Comparison of ENCODE assay signal across 17 cellular contexts in genomic region chr12:2190896-2191533, GRCh38.
DNase-seq lines count a peak whose midpoint lies in the region; FAIRE-seq and TF ChIP-seq lines count a peak whose summit lies in the region.
"Had no signal": no experiment of that assay in that cellular context is flagged by ENCODE, and none has a peak within 500 bp of the region (broad histone marks: within the 10 kb centered on the region; RNA-seq: fewer than 3 reads in every experiment).

No MANE protein-coding gene starts in this region.

- H2BK12ac ChIP-seq in H1 (ENCODE audit: low read depth, low read length) (peak overlapping the region; percentile 100), neuronal stem cell (ENCODE audit: low read length) (peak overlapping the region; percentile 18)

- H3K23me2 ChIP-seq in H1 (ENCODE audit: low read depth, low read length): peaks cover 5% of the 10 kb centered on the region

- H4K91ac ChIP-seq in H1 (replicated peaks; ENCODE audit: insufficient read length, low read length) (peak overlapping the region; percentile 99), neuronal stem cell (ENCODE audit: low read depth, low read length, poor library complexity) (peak overlapping the region; percentile 98)

- H2AFZ ChIP-seq in OCI-LY1 (ENCODE audit: low read length) (no peak overlapping the region), H1 (ENCODE audit: low read length) (no peak overlapping the region), neuronal stem cell (ENCODE audit: low read length) (no peak overlapping the region)

- peak overlapping the region; percentile 31; the same call in 1 of the 2 replicates for H4K8ac ChIP-seq in H1 (ENCODE audit: extremely low read depth, insufficient read depth, low read length)
- H4K8ac ChIP-seq in neuronal stem cell (ENCODE audit: low read depth, low read length): no peak overlapping the region

- no peak overlapping the region for H4K5ac ChIP-seq in H1 (ENCODE audit: insufficient read length, low read depth, low read length)

- no peak overlapping the region for H3K9ac ChIP-seq in OCI-LY1 (ENCODE audit: low read length)
- H3K9ac ChIP-seq in H1 (replicated peaks in 1 of 4; ENCODE audit: extremely low read depth in 1 of 4, low read depth in 3 of 4, low read length in 3 of 4): no peak overlapping the region
- H3K9ac ChIP-seq in neuronal stem cell (ENCODE audit: low read depth, low read length, poor library complexity): no peak overlapping the region

- no peak for FAIRE-seq in H1 (lab: Jason Lieb, UNC)
- FAIRE-seq: A549 had no signal

- no peaks in the 10 kb centered on the region for H4K20me1 ChIP-seq in OCI-LY1 (ENCODE audit: insufficient read depth, low read length)
- no peaks in the 10 kb centered on the region for H4K20me1 ChIP-seq in H1 (replicated peaks in 1 of 2; ENCODE audit: control insufficient read depth in 1 of 2, insufficient read depth in 2 of 2, low read length in 2 of 2)

- H3K23ac ChIP-seq in H1 (ENCODE audit: insufficient read length) (peak overlapping the region; percentile 85), neuronal stem cell (ENCODE audit: low read depth, low read length, poor library complexity) (no peak overlapping the region)

- H2BK20ac ChIP-seq in H1 (ENCODE audit: low read length): peak overlapping the region; percentile 91

- no peak overlapping the region for H3K56ac ChIP-seq in H1 (replicated peaks; ENCODE audit: insufficient read length, low read depth, low read length)

- no peak for TF ChIP-seq POLR2A in H1 (IDR thresholded peaks at IDR 0.05; ENCODE audit: control extremely low read depth in 1 of 2, low read depth in 2 of 2, low read length in 2 of 2)

- H3K9me3 ChIP-seq in OCI-LY1 (ENCODE audit: low read length): no peaks in the 10 kb centered on the region
- H3K9me3 ChIP-seq in H1 (ENCODE audit: insufficient read depth in 2 of 2, low read depth in 1 of 2, low read length in 1 of 2): no peaks in the 10 kb centered on the region
- H3K9me3 ChIP-seq in neuronal stem cell (replicated peaks in 1 of 2; ENCODE audit: control insufficient read depth in 2 of 2, insufficient read depth in 1 of 2, low read depth in 1 of 2, low read length in 2 of 2): peaks cover 0 to 5% of the 10 kb centered on the region in 2 donors
- H3K9me3 ChIP-seq: A549 had no signal

- H3F3A ChIP-seq in OCI-LY1 (ENCODE audit: insufficient read depth, low read length): no peaks in the 10 kb centered on the region

- TF ChIP-seq RAD21 in H1 (IDR thresholded peaks at IDR 0.05 in 1 of 2, conservative IDR thresholded peaks at IDR 0.05 in 1 of 2; ENCODE audit: low read depth in 2 of 2, low read length in 2 of 2): no peak

- H3K14ac ChIP-seq in H1 (ENCODE audit: insufficient read length): peak overlapping the region; percentile 74
- no peak overlapping the region for H3K14ac ChIP-seq in neuronal stem cell (ENCODE audit: low read length)

- peak overlapping the region; percentile 95; the same call in 1 of the 2 replicates for H3K18ac ChIP-seq in H1 (ENCODE audit: extremely low read depth, low read length)
- H3K18ac ChIP-seq in neuronal stem cell (ENCODE audit: low read length): peak overlapping the region; percentile 62

- WGBS in H1 (ENCODE audit: extremely low coverage in 1 of 2, insufficient coverage in 1 of 2, insufficient read length in 1 of 2, insufficient replicate concordance in 2 of 2, low coverage in 1 of 2, low lambda C conversion rate in 2 of 2, missing lambda C conversion rate in 1 of 2), 2 experiments: 87% methylated on average over 15 of the region's 15 CpGs; no CpG with 5 or more reads in 1 of the 2 experiments
- WGBS in neuronal stem cell (ENCODE audit: extremely low coverage in 2 of 2, insufficient read length in 2 of 2, insufficient replicate concordance in 1 of 2), 2 donors: no CpG with 5 or more reads among the region's 15 CpGs

- H3K4me2 ChIP-seq in OCI-LY1 (ENCODE audit: low read length) (peak overlapping the region; percentile 87; the same call in 1 of the 2 replicates), H1 (ENCODE audit: insufficient read depth in 1 of 2, low read depth in 2 of 2, low read length in 2 of 2) (peak overlapping the region; percentile 11 to 66; a peak in 2 of 4 replicates), neuronal stem cell (ENCODE audit: insufficient read depth, low read length, poor library complexity, severe bottlenecking) (no peak overlapping the region)
- H3K4me2 ChIP-seq: A549 had no signal

- no peak for TF ChIP-seq CTCF in OCI-LY1 (IDR thresholded peaks at IDR 0.05; ENCODE audit: low read length)
- TF ChIP-seq CTCF in H1 (IDR thresholded peaks at IDR 0.05; ENCODE audit: control extremely low read depth in 1 of 3, insufficient read depth in 1 of 3, low read depth in 1 of 3, low read length in 3 of 3): no peak

- peaks cover 89% of the 10 kb centered on the region for H3K4me1 ChIP-seq in OCI-LY1 (ENCODE audit: insufficient read depth, low read length, severe bottlenecking)
- peaks cover 11 to 36% (median 23%) of the 10 kb centered on the region in 4 experiments for H3K4me1 ChIP-seq in H1 (replicated peaks in 1 of 4; ENCODE audit: control insufficient read depth in 3 of 4, insufficient read depth in 4 of 4, low read length in 3 of 4)
- peaks cover 0 to 15% of the 10 kb centered on the region in 2 donors for H3K4me1 ChIP-seq in neuronal stem cell (ENCODE audit: control insufficient read depth in 2 of 2, insufficient read depth in 1 of 2, low read depth in 1 of 2, low read length in 2 of 2)
- H3K4me1 ChIP-seq: A549 had no signal

- H2BK5ac ChIP-seq in H1 (ENCODE audit: low read depth, low read length): peak overlapping the region; percentile 99
- H2BK5ac ChIP-seq in neuronal stem cell (ENCODE audit: low read length): no peak overlapping the region

- peak; percentile 34 for DNase-seq in activated effector memory CD4-positive, alpha-beta T cell treated with anti-CD3 and anti-CD28 coated beads, Interleukin-2, amount 50 U/mL, for 16 hours
- no peak for DNase-seq in activated effector memory CD4-positive, alpha-beta T cell treated with Interleukin-2 at 50 U/mL for 16 hours
- no peak for DNase-seq in H1 (ENCODE audit: low read depth in 1 of 2, low spot score in 2 of 2)
- no peak for DNase-seq in neuronal stem cell (ENCODE audit: low spot score)
- DNase-seq in stimulated activated CD4-positive, alpha-beta T cell treated with anti-CD3 and anti-CD28 coated beads, Interleukin-12 subunit alpha, Interleukin-12 subunit beta, amount 100 ng/mL, for 4 hours: no peak
- no peak for DNase-seq in stimulated activated CD4-positive, alpha-beta T cell treated with anti-CD3 and anti-CD28 coated beads, Interleukin-4, amount 100 ng/mL, for 1 hour
- DNase-seq in caudate nucleus (lab: John Stamatoyannopoulos, UW): no peak
- DNase-seq: AML-193; Calu3; CD4-positive, alpha-beta T cell; DMS79 treated with DMSO at 0.1 percent for 48 hours; GF-D8; HCEC 1CT had no signal

- H2BK120ac ChIP-seq in H1 (replicated peaks; ENCODE audit: low read depth, low read length): peak overlapping the region; percentile 89
- no peak overlapping the region for H2BK120ac ChIP-seq in neuronal stem cell (ENCODE audit: low read depth, low read length)

- H3K4me3 ChIP-seq in OCI-LY1 (ENCODE audit: low read depth, low read length, poor library complexity, severe bottlenecking) (no peak overlapping the region), H1 (ENCODE audit: extremely low read depth in 1 of 4, insufficient read depth in 2 of 4, low read depth in 3 of 4, low read length in 4 of 4) (no peak overlapping the region), neuronal stem cell (ENCODE audit: low read length in 2 of 2) (no peak overlapping the region)
- H3K4me3 ChIP-seq: A549 had no signal

- CTCF ChIA-PET in H1 (lab: Charles Lee; ENCODE audit: partially characterized antibody): no interaction called here

- H3K27me3 ChIP-seq in OCI-LY1 (ENCODE audit: insufficient read depth, low read length) (no peaks in the 10 kb centered on the region), H1 (replicated peaks in 1 of 4; ENCODE audit: control insufficient read depth in 3 of 4, extremely low read depth in 1 of 4, insufficient read depth in 3 of 4, low read length in 3 of 4) (no peaks in the 10 kb centered on the region), neuronal stem cell (ENCODE audit: control insufficient read depth in 3 of 3, insufficient read depth in 3 of 3, low read depth in 1 of 3, low read length in 3 of 3) (peaks cover 0 to 6% (median 4%) of the 10 kb centered on the region in 3 experiments)

- H3K36me3 ChIP-seq in OCI-LY1 (ENCODE audit: insufficient read depth, low read length): peaks cover 45% of the 10 kb centered on the region
- H3K36me3 ChIP-seq in H1 (ENCODE audit: control insufficient read depth in 2 of 4, insufficient read depth in 4 of 4, low read length in 3 of 4): no peaks in the 10 kb centered on the region
- H3K36me3 ChIP-seq in neuronal stem cell (replicated peaks in 1 of 2; ENCODE audit: control insufficient read depth in 2 of 2, insufficient read depth in 2 of 2, low read length in 2 of 2): peaks cover 0 to 6% of the 10 kb centered on the region in 2 donors

- H3K27ac ChIP-seq in OCI-LY1 (ENCODE audit: low read depth, low read length, poor library complexity, severe bottlenecking) (peak overlapping the region; percentile 94), H1 (ENCODE audit: low read depth, low read length) (peak overlapping the region; percentile 21; the same call in 1 of the 2 replicates), neuronal stem cell (replicated peaks; ENCODE audit: low read length) (no peak overlapping the region), caudate nucleus (ENCODE audit: low read depth, low read length) (no peak overlapping the region)
- H3K27ac ChIP-seq: 22Rv1, A549, C4-2B had no signal

- no peak for TF ChIP-seq EP300 in H1 (IDR thresholded peaks at IDR 0.05; ENCODE audit: borderline replicate concordance in 1 of 2, low read depth in 2 of 2, low read length in 2 of 2)

- H2BK15ac ChIP-seq in H1 (ENCODE audit: low read length): peak overlapping the region; percentile 100
- H2BK15ac ChIP-seq in neuronal stem cell (ENCODE audit: low read length): peak overlapping the region; percentile 19

- peaks cover 25% of the 10 kb centered on the region for H3K79me2 ChIP-seq in OCI-LY1 (ENCODE audit: insufficient read depth, low read length)
- no peaks in the 10 kb centered on the region for H3K79me2 ChIP-seq in H1 (ENCODE audit: control insufficient read depth in 1 of 2, insufficient read depth in 2 of 2, low read length in 2 of 2)

- no peaks in the 10 kb centered on the region for H3K79me1 ChIP-seq in H1 (ENCODE audit: low read depth, low read length)
- peaks cover 4% of the 10 kb centered on the region for H3K79me1 ChIP-seq in neuronal stem cell (ENCODE audit: low read depth, low read length)

- no peaks in the 10 kb centered on the region for H3K9me2 ChIP-seq in OCI-LY1 (ENCODE audit: low read depth, low read length)

- H3K4ac ChIP-seq in H1 (replicated peaks; ENCODE audit: insufficient read length, low read depth, low read length): peak overlapping the region; percentile 99
- no peak overlapping the region for H3K4ac ChIP-seq in neuronal stem cell (ENCODE audit: low read length)

- H2AK5ac ChIP-seq in H1 (ENCODE audit: low read depth, low read length) (peak overlapping the region; percentile 100), neuronal stem cell (ENCODE audit: low read depth, low read length) (peak overlapping the region; percentile 12)

- POLR2A ChIA-PET in H1 (lab: Charles Lee; ENCODE audit: partially characterized antibody): no interaction called here

TF ChIP-seq in H1, 55 proteins besides CTCF, POLR2A, EP300 and RAD21 (continues in another document):
- TF ChIP-seq RNF2 (IDR thresholded peaks at IDR 0.05; ENCODE audit: borderline replicate concordance, low read depth, low read length, missing control alignments, poor library complexity, severe bottlenecking): no peak

Comparison
In these comparisons a context has a peak if more than half of its experiments do, and no peak if none do; other contexts are left out.
1. H3K27ac ChIP-seq: peak in OCI-LY1 (single experiment) and H1 (single experiment); none in neuronal stem cell (single experiment) and caudate nucleus (single experiment).